Comparison of ENCODE assay signal across 14 cellular contexts in the genomic region with DNA sequence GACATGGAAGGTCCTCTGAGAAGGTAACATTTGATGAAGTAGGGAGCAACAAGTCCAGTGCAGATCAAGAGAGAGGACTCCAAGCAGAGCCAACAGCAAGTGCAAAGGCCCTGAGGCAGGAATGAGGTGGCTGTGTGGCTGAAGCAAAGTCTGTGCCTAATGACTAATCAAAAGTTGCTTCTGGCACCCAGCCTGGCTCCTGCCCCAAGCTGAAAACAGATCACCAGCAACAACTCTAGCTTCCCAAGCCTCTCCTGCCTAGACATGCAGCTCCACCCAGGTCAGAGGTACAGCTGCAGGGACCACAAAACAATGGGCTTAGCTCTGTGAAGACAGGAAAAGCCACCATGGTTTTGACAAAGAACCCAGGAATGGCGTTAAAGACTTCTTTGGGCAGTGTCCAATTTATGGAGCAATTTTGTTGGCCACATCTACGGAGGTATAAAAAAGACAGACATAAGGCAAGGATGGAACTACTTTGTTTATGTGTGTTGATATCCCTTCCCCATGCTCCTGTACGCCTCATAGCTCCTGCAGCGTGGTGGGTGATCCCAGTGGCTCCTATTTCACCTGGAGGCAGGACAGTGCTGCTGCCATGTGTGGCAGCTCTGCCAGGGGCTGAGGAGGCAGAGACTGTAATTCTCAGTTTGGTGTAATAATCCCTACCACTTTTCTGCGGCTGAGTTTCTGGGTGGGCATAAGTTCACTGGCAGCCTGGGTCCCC. TPM values are rescaled to one million over a fixed set of nuclear protein-coding genes. Genes with fewer than 3 reads are reported as not detected.
DNase-seq lines count a peak whose midpoint lies in the region; ATAC-seq and TF ChIP-seq lines count a peak whose summit lies in the region.
"Had no signal": no experiment of that assay in that cellular context is flagged by ENCODE, and none has a peak within 500 bp of the region (broad histone marks: within the 10 kb centered on the region; RNA-seq: fewer than 3 reads in every experiment).

No MANE protein-coding gene starts in this region.

- BruUV-seq in Caco-2 (replicated peaks; lab: Mats Ljungman, UMichigan): no TSS peak

- H3K4me1 ChIP-seq in BE2C (peaks cover 29% of the 10 kb centered on the region), Caco-2 (no peaks in the 10 kb centered on the region)

- POLR2A ChIA-PET in Caco-2 (lab: Charles Lee): no interaction called here

- H3K27ac Mint-ChIP-seq in chondrocyte (ENCODE audit: unreplicated experiment) (peak overlapping the region; percentile 19), Caco-2 (ENCODE audit: unreplicated experiment) (no peak overlapping the region)
- no peak overlapping the region for H3K27ac Mint-ChIP-seq in stimulated activated effector memory CD8-positive, alpha-beta T cell treated with anti-CD3 and anti-CD28 coated beads, Interleukin-12 subunit alpha, Interleukin-12 subunit beta, amount 100 ng/mL, for 72 hours
- H3K27ac Mint-ChIP-seq: IgD-negative memory B cell had no signal

- no peak overlapping the region for H3K4me3 Mint-ChIP-seq in chondrocyte (ENCODE audit: unreplicated experiment)
- no peak overlapping the region for H3K4me3 Mint-ChIP-seq in Caco-2 (ENCODE audit: unreplicated experiment)
- no peak overlapping the region for H3K4me3 Mint-ChIP-seq in stimulated activated effector memory CD8-positive, alpha-beta T cell treated with anti-CD3 and anti-CD28 coated beads, Interleukin-12 subunit alpha, Interleukin-12 subunit beta, amount 100 ng/mL, for 72 hours
- H3K4me3 Mint-ChIP-seq: IgD-negative memory B cell had no signal

- CTCF ChIA-PET in Caco-2 (lab: Charles Lee): no interaction called here

- H3K27me3 Mint-ChIP-seq in chondrocyte (ENCODE audit: low read depth) (no peaks in the 10 kb centered on the region), Caco-2 (ENCODE audit: insufficient read depth, unreplicated experiment) (no peaks in the 10 kb centered on the region)

- intact Hi-C loops in Caco-2 (cut with micrococcal nuclease; ENCODE audit: unreplicated experiment): no loop called here

- no peaks in the 10 kb centered on the region for H3K27me3 ChIP-seq in BE2C
- H3K27me3 ChIP-seq in Caco-2 (replicated peaks; ENCODE audit: control insufficient read depth, insufficient read depth, low read length): no peaks in the 10 kb centered on the region

- peaks cover 42% of the 10 kb centered on the region for H3K4me1 Mint-ChIP-seq in chondrocyte (ENCODE audit: low read depth)
- H3K4me1 Mint-ChIP-seq in Caco-2 (ENCODE audit: low read depth, unreplicated experiment): peaks cover 5% of the 10 kb centered on the region
- no peaks in the 10 kb centered on the region for H3K4me1 Mint-ChIP-seq in stimulated activated effector memory CD8-positive, alpha-beta T cell treated with anti-CD3 and anti-CD28 coated beads, Interleukin-12 subunit alpha, Interleukin-12 subunit beta, amount 100 ng/mL, for 72 hours
- H3K4me1 Mint-ChIP-seq: IgD-negative memory B cell had no signal

- H3K36me3 Mint-ChIP-seq in chondrocyte (ENCODE audit: low read depth) (no peaks in the 10 kb centered on the region), Caco-2 (ENCODE audit: insufficient read depth, unreplicated experiment) (no peaks in the 10 kb centered on the region)
- H3K36me3 Mint-ChIP-seq in stimulated activated effector memory CD8-positive, alpha-beta T cell treated with anti-CD3 and anti-CD28 coated beads, Interleukin-12 subunit alpha, Interleukin-12 subunit beta, amount 100 ng/mL, for 72 hours: no peaks in the 10 kb centered on the region
- H3K36me3 Mint-ChIP-seq: IgD-negative memory B cell had no signal

- DNase-seq in BE2C (peak; percentile 46), M059J (ENCODE audit: low read depth) (peak; percentile 98), chondrocyte (ENCODE audit: low spot score) (no peak), left kidney (ENCODE audit: low read depth, low spot score) (peak; percentile 59), Caco-2 (no peak)
- DNase-seq in activated CD8-positive, alpha-beta memory T cell treated with anti-CD3 and anti-CD28 coated beads, Interleukin-2, amount 50 U/mL, for 48 hours: no peak
- DNase-seq in stimulated activated effector memory CD8-positive, alpha-beta T cell treated with anti-CD3 and anti-CD28 coated beads, Interleukin-12 subunit alpha, Interleukin-12 subunit beta, amount 100 ng/mL, for 72 hours (ENCODE audit: low spot score in 2 of 2): no peak
- DNase-seq: activated CD4-positive, alpha-beta T cell treated with anti-CD3 and anti-CD28 coated beads, Interleukin-2, amount 50 U/mL, for 4 hours; activated naive CD4-positive, alpha-beta T cell treated with Interleukin-2 at 50 U/mL for 16 hours; NCI-H1694 treated with DMSO at 0.1 percent for 48 hours; nucleus accumbens; SW 1271 had no signal

- H3K9me3 ChIP-seq in BE2C (no peaks in the 10 kb centered on the region), Caco-2 (no peaks in the 10 kb centered on the region)

- H3K36me3 ChIP-seq in BE2C (no peaks in the 10 kb centered on the region), Caco-2 (ENCODE audit: control insufficient read depth, insufficient read depth, low read length) (no peaks in the 10 kb centered on the region)

- H3K9me3 Mint-ChIP-seq in chondrocyte (ENCODE audit: low read depth): peaks cover 2% of the 10 kb centered on the region
- no peaks in the 10 kb centered on the region for H3K9me3 Mint-ChIP-seq in Caco-2 (ENCODE audit: unreplicated experiment)
- H3K9me3 Mint-ChIP-seq in stimulated activated effector memory CD8-positive, alpha-beta T cell treated with anti-CD3 and anti-CD28 coated beads, Interleukin-12 subunit alpha, Interleukin-12 subunit beta, amount 100 ng/mL, for 72 hours: no peaks in the 10 kb centered on the region

- H3K4me3 ChIP-seq in BE2C (ENCODE audit: low read depth, low read length) (no peak overlapping the region), Caco-2 (ENCODE audit: low read depth, low read length) (no peak overlapping the region)

- no peak for ATAC-seq in GM19395 (IDR thresholded peaks at IDR 0.05; ENCODE audit: unreplicated experiment)
- no peak for ATAC-seq in stimulated activated effector memory CD8-positive, alpha-beta T cell treated with anti-CD3 and anti-CD28 coated beads, Interleukin-12 subunit alpha, Interleukin-12 subunit beta, amount 100 ng/mL, for 72 hours

- no peak for TF ChIP-seq CTCF in BE2C (IDR thresholded peaks at IDR 0.05; ENCODE audit: low read depth, low read length)
- no peak for TF ChIP-seq CTCF in chondrocyte (IDR thresholded peaks at IDR 0.05)
- no peak for TF ChIP-seq CTCF in Caco-2 (IDR thresholded peaks at IDR 0.05; ENCODE audit: insufficient read depth in 1 of 2, low read depth in 1 of 2, low read length in 1 of 2, severe bottlenecking in 1 of 2, unreplicated experiment in 1 of 2)

RNA-seq across cellular contexts. Expression of gene IGSF3, which starts 26.4 kb away (rescaled TPM):
- polyA plus RNA-seq in BE2C (2012; ENCODE audit: insufficient read depth, insufficient read length, low read depth): 91.6 TPM
- 12.0 and 24.9 TPM in 2 replicates for total RNA-seq in M059J (2014; rRNA removed; shearing (Covaris generic))
- total RNA-seq in chondrocyte (20.5 to 32.0 TPM (median 20.7 TPM) in 3 replicates), Caco-2 (2022) (21.8 and 24.0 TPM in 2 replicates)
- polyA plus RNA-seq: IgD-negative memory B cell had no signal

Comparison
In these comparisons a context has a peak if more than half of its experiments do, and no peak if none do; other contexts are left out.
1. DNase-seq: peak in BE2C (single experiment), M059J (single experiment) and left kidney (single experiment); none in chondrocyte (single experiment), activated CD8-positive, alpha-beta memory T cell treated with anti-CD3 and anti-CD28 coated beads, Interleukin-2, amount 50 U/mL, for 48 hours (single experiment), Caco-2 (0 of 2) and stimulated activated effector memory CD8-positive, alpha-beta T cell treated with anti-CD3 and anti-CD28 coated beads, Interleukin-12 subunit alpha, Interleukin-12 subunit beta, amount 100 ng/mL, for 72 hours (0 of 2).